Comparison of ENCODE assay signal across 9 cellular contexts in the genomic region with DNA sequence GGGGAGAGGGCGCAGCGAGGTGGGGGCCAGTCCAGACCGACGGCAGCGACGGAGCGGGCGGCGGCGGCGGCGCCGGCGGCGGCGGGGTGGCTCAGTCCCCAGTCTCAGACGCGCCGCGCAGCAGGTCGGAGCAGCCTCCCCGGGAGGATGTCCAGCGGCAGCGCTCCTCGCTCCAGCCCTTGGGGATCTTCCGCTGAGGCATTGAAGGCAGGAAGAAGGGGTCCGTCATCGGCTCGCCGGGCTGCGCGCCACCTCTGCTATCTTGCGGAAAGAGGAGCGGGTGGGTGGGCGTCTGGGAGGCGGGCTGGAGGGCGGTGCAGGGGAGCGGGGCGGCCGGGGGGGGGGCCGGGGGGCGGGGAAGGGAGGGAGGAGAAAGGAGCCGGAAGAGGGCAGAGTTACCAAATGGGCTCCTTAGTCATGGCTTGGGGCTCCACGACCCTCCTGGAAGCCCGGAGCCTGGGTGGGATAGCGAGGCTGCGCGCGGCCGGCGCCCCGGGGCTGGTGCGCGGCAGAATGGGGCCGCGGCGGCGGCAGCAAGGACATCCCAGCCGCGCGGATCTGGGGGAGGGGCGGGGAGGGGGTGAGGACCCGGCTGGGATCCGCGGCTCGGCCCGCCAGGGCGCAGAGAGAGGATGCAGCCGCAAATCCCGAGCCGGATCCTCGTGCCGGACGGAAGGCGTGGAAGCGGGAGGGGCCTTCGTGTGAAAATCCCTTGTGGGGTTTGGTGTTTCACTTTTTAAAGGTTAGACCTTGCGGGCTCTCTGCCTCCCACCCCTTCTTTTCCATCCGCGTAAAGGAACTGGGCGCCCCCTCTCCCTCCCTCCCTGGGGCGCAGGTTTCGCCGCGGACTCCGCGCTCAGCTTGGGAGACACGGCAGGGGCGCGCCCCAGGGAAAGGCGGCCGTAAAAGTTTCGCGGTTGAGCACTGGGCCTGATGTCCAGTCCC. TPM values are rescaled to one million over a fixed set of nuclear protein-coding genes. Genes with fewer than 3 reads are reported as not detected.
A peak's percentile ranks its signal among the peaks of the same experiment; 100 is the strongest.
DNase-seq lines count a peak whose midpoint lies in the region; ATAC-seq and TF ChIP-seq lines count a peak whose summit lies in the region.
"Had no signal": no experiment of that assay in that cellular context is flagged by ENCODE, and none has a peak within 500 bp of the region (broad histone marks: within the 10 kb centered on the region; RNA-seq: fewer than 3 reads in every experiment).

A gene with protein sequence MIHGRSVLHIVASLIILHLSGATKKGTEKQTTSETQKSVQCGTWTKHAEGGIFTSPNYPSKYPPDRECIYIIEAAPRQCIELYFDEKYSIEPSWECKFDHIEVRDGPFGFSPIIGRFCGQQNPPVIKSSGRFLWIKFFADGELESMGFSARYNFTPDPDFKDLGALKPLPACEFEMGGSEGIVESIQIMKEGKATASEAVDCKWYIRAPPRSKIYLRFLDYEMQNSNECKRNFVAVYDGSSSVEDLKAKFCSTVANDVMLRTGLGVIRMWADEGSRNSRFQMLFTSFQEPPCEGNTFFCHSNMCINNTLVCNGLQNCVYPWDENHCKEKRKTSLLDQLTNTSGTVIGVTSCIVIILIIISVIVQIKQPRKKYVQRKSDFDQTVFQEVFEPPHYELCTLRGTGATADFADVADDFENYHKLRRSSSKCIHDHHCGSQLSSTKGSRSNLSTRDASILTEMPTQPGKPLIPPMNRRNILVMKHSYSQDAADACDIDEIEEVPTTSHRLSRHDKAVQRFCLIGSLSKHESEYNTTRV (minus strand): TSS at position 267 of the 945 bp plus-strand sequence. CDS start 696 bp downstream, outside the sequence.

- peaks cover 17% of the 10 kb centered on the region for H4K20me1 ChIP-seq in Loucy (ENCODE audit: insufficient read depth, low read length, poor library complexity, severe bottlenecking)

- intact Hi-C loops in esophagus squamous epithelium (cut with DNase I): no loop called here
- intact Hi-C loops in activated CD4-positive, alpha-beta T cell treated with anti-CD3 and anti-CD28 coated beads, Interleukin-2, amount 10 ng/mL, durations not matched to agents 24 days and 14 days (cut with micrococcal nuclease): loop anchor here (5.0 kb wide), 1 partner anchor 326 kb away; the partner anchor contains the start of gene CBLN2
- intact Hi-C loops in vagina (cut with DNase I): no loop called here

- H3K36me3 ChIP-seq in Loucy (ENCODE audit: insufficient read depth, low read length): peaks cover 14% of the 10 kb centered on the region; the same call in 1 of the 2 replicates
- no peaks in the 10 kb centered on the region for H3K36me3 ChIP-seq in esophagus squamous epithelium
- H3K36me3 ChIP-seq in skeletal muscle satellite cell (ENCODE audit: insufficient read depth, low read length): no peaks in the 10 kb centered on the region
- no peaks in the 10 kb centered on the region for H3K36me3 ChIP-seq in vagina

- 7 to 21% methylated on average over 8 to 21 of the region's 94 CpGs for WGBS in esophagus squamous epithelium, 2 donors

- H3K9me2 ChIP-seq in Loucy (replicated peaks; ENCODE audit: low read depth, low read length): no peaks in the 10 kb centered on the region

- H3K4me1 Mint-ChIP-seq in activated CD4-positive, alpha-beta T cell treated with anti-CD3 and anti-CD28 coated beads, Interleukin-2, amount 10 ng/mL, durations not matched to agents 24 days and 14 days: no peaks in the 10 kb centered on the region

- H3K27me3 ChIP-seq in Loucy (ENCODE audit: insufficient read depth, low read length, poor library complexity, severe bottlenecking) (no peaks in the 10 kb centered on the region), esophagus squamous epithelium (peaks cover 0 to 58% (median 2%) of the 10 kb centered on the region in 4 donors), skeletal muscle satellite cell (ENCODE audit: control insufficient read depth, insufficient read depth, low read length) (peaks cover 5% of the 10 kb centered on the region), vagina (no peaks in the 10 kb centered on the region)

- H3K9me3 Mint-ChIP-seq in activated CD4-positive, alpha-beta T cell treated with anti-CD3 and anti-CD28 coated beads, Interleukin-2, amount 10 ng/mL, durations not matched to agents 24 days and 14 days: no peaks in the 10 kb centered on the region

- H3K36me3 Mint-ChIP-seq in activated CD4-positive, alpha-beta T cell treated with anti-CD3 and anti-CD28 coated beads, Interleukin-2, amount 10 ng/mL, durations not matched to agents 24 days and 14 days (ENCODE audit: low read depth): no peaks in the 10 kb centered on the region

- DNase-seq in esophagus squamous epithelium (lab: John Stamatoyannopoulos, UW) (no peak), HCEC 1CT (no peak), epidermal melanocyte (ENCODE audit: insufficient read length, low spot score) (no peak), vagina (ENCODE audit: extremely low spot score in 2 of 2) (no peak)
- DNase-seq in activated CD4-positive, alpha-beta T cell treated with anti-CD3 and anti-CD28 coated beads, Interleukin-2, amount 10 ng/mL, durations not matched to agents 24 days and 14 days: no peak
- DNase-seq: cortex of kidney had no signal

- H3K4me2 ChIP-seq in Loucy (ENCODE audit: low read depth, low read length, poor library complexity, severe bottlenecking) (peak within 1 kb of the TSS; percentile 87), skeletal muscle satellite cell (ENCODE audit: low read length) (no peak within 1 kb of the TSS)

- H3K9me3 ChIP-seq in Loucy (ENCODE audit: insufficient read depth, low read depth, low read length) (no peaks in the 10 kb centered on the region), esophagus squamous epithelium (no peaks in the 10 kb centered on the region), skeletal muscle satellite cell (replicated peaks; ENCODE audit: low read length) (no peaks in the 10 kb centered on the region), vagina (no peaks in the 10 kb centered on the region)

- H2AFZ ChIP-seq in Loucy (ENCODE audit: low read length): peak within 1 kb of the TSS; percentile 91

- no peak within 1 kb of the TSS for H3K27ac Mint-ChIP-seq in activated CD4-positive, alpha-beta T cell treated with anti-CD3 and anti-CD28 coated beads, Interleukin-2, amount 10 ng/mL, durations not matched to agents 24 days and 14 days

- H3K79me2 ChIP-seq in Loucy (ENCODE audit: insufficient read depth, low read length): peaks cover 74% of the 10 kb centered on the region

- no peak for TF ChIP-seq CTCF in Loucy (conservative IDR thresholded peaks at IDR 0.05; ENCODE audit: low read length)
- TF ChIP-seq CTCF in esophagus squamous epithelium (IDR thresholded peaks at IDR 0.05): no peak
- no peak for TF ChIP-seq CTCF in vagina (IDR thresholded peaks at IDR 0.05)

- H3K9ac ChIP-seq in Loucy (ENCODE audit: low read depth, low read length, poor library complexity, severe bottlenecking): peak within 1 kb of the TSS; percentile 93
- H3K9ac ChIP-seq in skeletal muscle satellite cell (ENCODE audit: low read depth, low read length): no peak within 1 kb of the TSS

- H3K4me1 ChIP-seq in Loucy (ENCODE audit: insufficient read depth, low read length, poor library complexity, severe bottlenecking): peaks cover 50% of the 10 kb centered on the region
- peaks cover 0 to 29% (median 6%) of the 10 kb centered on the region in 3 donors for H3K4me1 ChIP-seq in esophagus squamous epithelium
- H3K4me1 ChIP-seq in skeletal muscle satellite cell (ENCODE audit: control insufficient read depth, insufficient read depth, low read length): no peaks in the 10 kb centered on the region
- H3K4me1 ChIP-seq in vagina: peaks cover 22% of the 10 kb centered on the region

- TF ChIP-seq POLR2A in esophagus squamous epithelium (IDR thresholded peaks at IDR 0.05) (no peak), vagina (IDR thresholded peaks at IDR 0.05) (no peak)

- no peak within 1 kb of the TSS for H3K4me3 Mint-ChIP-seq in activated CD4-positive, alpha-beta T cell treated with anti-CD3 and anti-CD28 coated beads, Interleukin-2, amount 10 ng/mL, durations not matched to agents 24 days and 14 days

- ATAC-seq in GM18498 (IDR thresholded peaks at IDR 0.05; ENCODE audit: unreplicated experiment): peak; percentile 40

- no peak within 1 kb of the TSS for H3K27ac ChIP-seq in esophagus squamous epithelium
- H3K27ac ChIP-seq in vagina: no peak within 1 kb of the TSS

- H3K4me3 ChIP-seq in Loucy (ENCODE audit: low read length, poor library complexity, severe bottlenecking) (peak within 1 kb of the TSS; percentile 85), esophagus squamous epithelium (peak within 1 kb of the TSS in 3 of 4 donors; percentile 3 to 52 (median 27)), skeletal muscle satellite cell (ENCODE audit: low read length) (peak within 1 kb of the TSS; percentile 51), vagina (peak within 1 kb of the TSS in 1 of 2 donors; percentile 13)

- H3K27me3 Mint-ChIP-seq in activated CD4-positive, alpha-beta T cell treated with anti-CD3 and anti-CD28 coated beads, Interleukin-2, amount 10 ng/mL, durations not matched to agents 24 days and 14 days: peaks cover 35% of the 10 kb centered on the region

- peaks cover 3% of the 10 kb centered on the region; the same call in 1 of the 2 replicates for H3F3A ChIP-seq in Loucy (ENCODE audit: low read depth)

RNA-seq across cellular contexts. Expression of the gene that starts here (rescaled TPM):
- total RNA-seq in esophagus squamous epithelium (under 1 TPM in 1 of 4 donors, not detected in 3; 0.76 TPM), vagina (not detected)
- not detected in 2 replicates for total RNA-seq in skeletal muscle satellite cell (2012; rRNA removed)
- not detected in 2 replicates for total RNA-seq in activated CD4-positive, alpha-beta T cell treated with anti-CD3 and anti-CD28 coated beads, Interleukin-2, amount 10 ng/mL, durations not matched to agents 24 days and 14 days
